ENCODE assay signal across 22 cellular contexts in genomic region chr15:29222129-29222853, GRCh38.
"Had no signal": no experiment of that assay in that cellular context is flagged by ENCODE, and none has a peak within 500 bp of the region (broad histone marks: within the 10 kb centered on the region; RNA-seq: fewer than 3 reads in every experiment).

No MANE protein-coding gene starts in this region.

- H3K27ac ChIP-seq: HL-60, RWPE1, SJCRH30 had no signal

- H3K9me3 ChIP-seq: MG63, SJCRH30 had no signal

- H3K27me3 ChIP-seq: MG63, SJCRH30 had no signal

- H3K4me1 ChIP-seq: SJCRH30 had no signal

- H3K36me3 ChIP-seq: MG63, SJCRH30 had no signal

- DNase-seq: KBM-7, MG63, NCI-H1092, NCI-H1105 treated with DMSO at 0.1 percent for 48 hours, NCI-H1417 treated with DMSO at 0.1 percent for 48 hours, NCI-H146, NCI-H1694 treated with DMSO at 0.1 percent for 48 hours, NCI-H1930, NCI-H2081, NCI-H2107, NCI-H2171, NCI-H226, NCI-H446, NCI-H510A, NCI-H524 treated with DMSO at 0.1 percent for 48 hours, NCI-H69, NCI-H774, PC-3, SHP77, SJCRH30 had no signal

- H3K4me3 ChIP-seq: MG63, SJCRH30 had no signal
